Comparison of ENCODE assay signal across 17 cellular contexts in the genomic region with DNA sequence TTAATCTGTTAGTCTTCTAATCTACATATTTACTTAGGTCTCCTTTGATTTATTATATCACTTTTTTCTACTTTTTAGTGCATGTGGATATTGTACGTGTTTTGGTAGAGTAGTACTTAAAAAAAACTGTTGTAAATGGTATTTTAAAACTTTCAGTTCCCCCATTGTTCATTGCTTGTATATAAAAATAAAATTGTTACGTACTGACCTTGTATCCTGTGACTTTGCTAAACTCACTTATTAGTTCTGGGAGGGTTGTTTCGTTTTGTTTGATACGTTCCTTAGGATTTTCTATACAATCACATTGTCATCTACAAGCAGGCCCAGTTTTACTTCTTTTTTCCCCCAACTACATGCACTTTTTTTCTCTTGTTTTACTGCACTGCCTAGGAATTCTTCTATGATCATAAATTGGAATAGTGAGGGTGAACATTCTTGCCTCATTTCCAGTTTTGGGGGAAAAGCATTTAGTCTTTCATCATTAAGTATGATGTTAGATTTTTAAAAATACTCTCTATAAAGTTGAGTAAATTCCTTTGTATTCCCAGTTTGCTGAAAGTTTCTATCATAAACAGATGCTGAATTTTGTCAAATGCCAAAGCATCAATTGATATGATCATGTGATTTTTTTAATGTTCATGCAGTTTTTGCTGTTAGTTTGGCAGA. TPM values are rescaled to one million over a fixed set of nuclear protein-coding genes. Genes with fewer than 3 reads are reported as not detected.
"Had no signal": no experiment of that assay in that cellular context is flagged by ENCODE, and none has a peak within 500 bp of the region (broad histone marks: within the 10 kb centered on the region; RNA-seq: fewer than 3 reads in every experiment).

No MANE protein-coding gene starts in this region.

- H3K36me3 ChIP-seq: upper lobe of right lung had no signal

- H3K9me3 ChIP-seq: lower lobe of right lung, sigmoid colon, upper lobe of right lung had no signal

- H3K27me3 ChIP-seq: sigmoid colon, upper lobe of right lung had no signal

- H3K4me1 ChIP-seq: lower lobe of right lung, sigmoid colon, upper lobe of right lung had no signal

- H3K27ac ChIP-seq: lower lobe of right lung, sigmoid colon, upper lobe of right lung had no signal

- DNase-seq: activated CD4-positive, CD25-positive, alpha-beta regulatory T cell treated with anti-CD3 and anti-CD28 coated beads, Interleukin-2, amount 50 U/mL, for 72 hours; activated gamma-delta T cell; activated T-cell treated with anti-CD3 and anti-CD28 coated beads, Interleukin-2, amount 50 U/mL, for 72 hours; dermis blood vessel endothelial cell; effector memory CD8-positive, alpha-beta T cell; head of caudate nucleus; lower lobe of right lung; sigmoid colon; stimulated activated CD4-positive, alpha-beta T cell treated with anti-CD3 and anti-CD28 coated beads, Interleukin-4, amount 100 ng/mL, for 24 hours; T-cell; T-helper 9 cell; upper lobe of right lung had no signal

- ATAC-seq: activated T-cell treated with anti-CD3 and anti-CD28 coated beads, Interleukin-2, amount 50 U/mL, for 72 hours; effector memory CD8-positive, alpha-beta T cell; lower lobe of right lung; natural killer cell treated with Interleukin-12 subunit alpha and Interleukin-12 subunit beta and Interleukin-15 and Interleukin-18, amount 100 ng/mL, for 72 hours; stimulated activated effector memory CD8-positive, alpha-beta T cell treated with anti-CD3 and anti-CD28 coated beads, Interleukin-12 subunit alpha, Interleukin-12 subunit beta, amount 100 ng/mL, for 72 hours; T-cell; upper lobe of right lung had no signal

- H3K4me3 ChIP-seq: lower lobe of right lung, sigmoid colon, upper lobe of right lung had no signal

RNA-seq across cellular contexts. Expression of a gene that starts 33.5 kb away (rescaled TPM):
- total RNA-seq: activated CD8-positive, alpha-beta memory T cell treated with anti-CD3 and anti-CD28 coated beads for 36 hours; activated T-cell treated with anti-CD3 and anti-CD28 coated beads, Interleukin-2, amount 50 U/mL, for 72 hours; cerebellum; frontal cortex; natural killer cell treated with Interleukin-12 subunit alpha and Interleukin-12 subunit beta and Interleukin-15 and Interleukin-18, amount 100 ng/mL, for 72 hours had no signal
